Comparison of ENCODE assay signal across 24 cellular contexts in the genomic region with DNA sequence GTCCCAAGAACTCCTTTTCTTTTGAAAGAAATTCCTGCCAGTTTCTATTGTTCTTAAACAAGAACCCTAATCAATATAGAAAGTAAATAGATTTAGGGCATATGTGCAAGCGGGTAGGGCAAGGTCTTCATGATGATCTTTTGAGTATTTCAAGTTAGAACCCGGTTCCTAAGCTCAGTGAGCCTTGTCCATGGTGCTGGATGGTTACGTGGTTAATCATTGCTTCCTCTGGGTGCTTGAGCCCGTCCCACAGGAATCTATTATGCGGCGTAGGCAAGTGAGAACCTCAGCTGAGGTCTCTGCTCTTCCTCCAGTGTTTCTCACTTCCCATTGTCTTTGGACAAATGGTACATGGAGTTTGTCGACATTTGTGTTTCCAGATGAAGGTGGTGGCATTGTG.
A peak's percentile ranks its signal among the peaks of the same experiment; 100 is the strongest.
DNase-seq lines count a peak whose midpoint lies in the region; ATAC-seq and TF ChIP-seq lines count a peak whose summit lies in the region.
"Had no signal": no experiment of that assay in that cellular context is flagged by ENCODE, and none has a peak within 500 bp of the region (broad histone marks: within the 10 kb centered on the region; RNA-seq: fewer than 3 reads in every experiment).

No MANE protein-coding gene starts in this region.

- TF ChIP-seq POLR2A in HCT116 (IDR thresholded peaks at IDR 0.05; ENCODE audit: borderline replicate concordance, extremely low read depth, insufficient read depth, insufficient read length), result no peak

- no peak overlapping the region for H2BK5ac ChIP-seq in neuronal stem cell (ENCODE audit: low read length)

- H3K23ac ChIP-seq in neuronal stem cell (ENCODE audit: low read depth, low read length, poor library complexity), result no peak overlapping the region

- no peaks in the 10 kb centered on the region for H3K27me3 Mint-ChIP-seq in endothelial cell (ENCODE audit: unreplicated experiment)
- H3K27me3 Mint-ChIP-seq: activated CD4-positive, alpha-beta memory T cell treated with anti-CD3 and anti-CD28 coated beads for 36 hours; CD8-positive, alpha-beta memory T cell; stimulated activated naive B cell treated with anti-CD40 and anti-IgM and Interleukin-4, amounts not matched to agents 10 μg/mL and 1 μg/mL and 100 μg/mL, for 72 hours; T-helper 17 cell had no signal

- H4K91ac ChIP-seq in neuronal stem cell (ENCODE audit: low read depth, low read length, poor library complexity), result no peak overlapping the region

- ATAC-seq in HCT116 (no peak), HG02763 (IDR thresholded peaks at IDR 0.05; ENCODE audit: unreplicated experiment) (no peak)
- ATAC-seq: lower lobe of right lung; pancreas; stimulated activated naive B cell treated with anti-CD40 and anti-IgM and Interleukin-4, amounts not matched to agents 10 μg/mL and 1 μg/mL and 100 μg/mL, for 72 hours; T-helper 17 cell; WTC11 had no signal

- no peak overlapping the region for H3K14ac ChIP-seq in neuronal stem cell (ENCODE audit: low read length)

- no peak overlapping the region for H3K27ac Mint-ChIP-seq in endothelial cell (ENCODE audit: unreplicated experiment)
- H3K27ac Mint-ChIP-seq: activated CD4-positive, alpha-beta memory T cell treated with anti-CD3 and anti-CD28 coated beads for 36 hours; activated naive CD4-positive, alpha-beta T cell treated with anti-CD3 and anti-CD28 coated beads for 36 hours; CD8-positive, alpha-beta memory T cell; immature natural killer cell; stimulated activated naive B cell treated with anti-CD40 and anti-IgM and Interleukin-4, amounts not matched to agents 10 μg/mL and 1 μg/mL and 100 μg/mL, for 72 hours; T-helper 17 cell; WTC11 had no signal

- no peaks in the 10 kb centered on the region for H3K9me3 ChIP-seq in HCT116 (ENCODE audit: control insufficient read depth in 1 of 2, insufficient read depth in 1 of 2, low read depth in 1 of 2, low read length in 2 of 2)
- no peaks in the 10 kb centered on the region for H3K9me3 ChIP-seq in neuronal stem cell (replicated peaks in 1 of 2; ENCODE audit: control insufficient read depth in 2 of 2, insufficient read depth in 1 of 2, low read depth in 1 of 2, low read length in 2 of 2)
- H3K9me3 ChIP-seq: esophagus squamous epithelium, lower lobe of right lung, pancreas, sigmoid colon, thyroid gland had no signal

- DNase-seq in HCT116 (ENCODE audit: low read depth, low spot score), result no peak
- peak; percentile 9 for DNase-seq in NCI-H226
- peak; percentile 47 for DNase-seq in endothelial cell (ENCODE audit: low spot score)
- DNase-seq in neuronal stem cell (ENCODE audit: low spot score), result peak; percentile 58
- DNase-seq in activated naive CD4-positive, alpha-beta T cell (lab: John Stamatoyannopoulos, UW), result no peak
- DNase-seq in NCI-H2196 (lab: John Stamatoyannopoulos, UW; ENCODE audit: unreplicated experiment), result no peak
- DNase-seq: activated CD4-positive, alpha-beta memory T cell treated with anti-CD3 and anti-CD28 coated beads for 36 hours; activated naive CD4-positive, alpha-beta T cell treated with anti-CD3 and anti-CD28 coated beads for 36 hours; anterior cingulate cortex; CD8-positive, alpha-beta memory T cell; effector CD8-positive, alpha-beta T cell; esophagus squamous epithelium; immature natural killer cell; KG1; lower lobe of right lung; NCI-H2107; NCI-H69; pancreas; sigmoid colon; stimulated activated naive B cell treated with anti-CD40 and anti-IgM and Interleukin-4, amounts not matched to agents 10 μg/mL and 1 μg/mL and 100 μg/mL, for 72 hours; T-helper 17 cell; thyroid gland had no signal

- H3K4me3 ChIP-seq in HCT116 (replicated peaks in 1 of 2; ENCODE audit: low read depth in 1 of 2, low read length in 2 of 2), result no peak overlapping the region
- H3K4me3 ChIP-seq in neuronal stem cell (ENCODE audit: low read length in 2 of 2), result no peak overlapping the region
- H3K4me3 ChIP-seq: esophagus squamous epithelium, lower lobe of right lung, pancreas, sigmoid colon, thyroid gland had no signal

- H3K9me3 Mint-ChIP-seq in endothelial cell (ENCODE audit: unreplicated experiment), result no peaks in the 10 kb centered on the region

- no CpG with 5 or more reads among the region's 7 CpGs for WGBS in neuronal stem cell (ENCODE audit: extremely low coverage in 2 of 2, insufficient read length in 2 of 2, insufficient replicate concordance in 1 of 2), 2 donors

- intact Hi-C loops in HCT116 (cut with micrococcal nuclease), result no loop called here

- H2BK12ac ChIP-seq in neuronal stem cell (ENCODE audit: low read length), result no peak overlapping the region

- no peaks in the 10 kb centered on the region for H3K27me3 ChIP-seq in HCT116 (ENCODE audit: insufficient read depth, low read length)
- H3K27me3 ChIP-seq in neuronal stem cell (ENCODE audit: control insufficient read depth in 3 of 3, insufficient read depth in 3 of 3, low read depth in 1 of 3, low read length in 3 of 3), result no peaks in the 10 kb centered on the region
- H3K27me3 ChIP-seq: esophagus squamous epithelium, pancreas, thyroid gland had no signal

- POLR2A ChIA-PET in HCT116 (lab: Charles Lee), result no interaction called here

- H4K20me1 ChIP-seq in HCT116 (ENCODE audit: insufficient read depth), result no peaks in the 10 kb centered on the region

- H3K4me1 Mint-ChIP-seq in endothelial cell (ENCODE audit: unreplicated experiment), result no peaks in the 10 kb centered on the region
- H3K4me1 Mint-ChIP-seq: CD8-positive, alpha-beta memory T cell; immature natural killer cell; stimulated activated naive B cell treated with anti-CD40 and anti-IgM and Interleukin-4, amounts not matched to agents 10 μg/mL and 1 μg/mL and 100 μg/mL, for 72 hours; T-helper 17 cell; WTC11 had no signal

- H3K18ac ChIP-seq in neuronal stem cell (ENCODE audit: low read length), result no peak overlapping the region

- no peak overlapping the region for H3K4me2 ChIP-seq in HCT116 (ENCODE audit: low read length)
- no peak overlapping the region for H3K4me2 ChIP-seq in neuronal stem cell (ENCODE audit: insufficient read depth, low read length, poor library complexity, severe bottlenecking)

- no TSS peak for BruUV-seq in HCT116 (replicated peaks; lab: Mats Ljungman, UMichigan)

- no peak overlapping the region for H3K4ac ChIP-seq in neuronal stem cell (ENCODE audit: low read length)

- H2BK15ac ChIP-seq in neuronal stem cell (ENCODE audit: low read length), result no peak overlapping the region

- no peaks in the 10 kb centered on the region for H3K36me3 ChIP-seq in HCT116 (ENCODE audit: control insufficient read depth in 1 of 2, insufficient read depth in 2 of 2, low read length in 2 of 2)
- H3K36me3 ChIP-seq in neuronal stem cell (replicated peaks in 1 of 2; ENCODE audit: control insufficient read depth in 2 of 2, insufficient read depth in 2 of 2, low read length in 2 of 2), result no peaks in the 10 kb centered on the region
- H3K36me3 ChIP-seq: esophagus squamous epithelium, lower lobe of right lung, pancreas, sigmoid colon, thyroid gland had no signal

- no peak overlapping the region for H3K4me3 Mint-ChIP-seq in endothelial cell (ENCODE audit: unreplicated experiment)
- H3K4me3 Mint-ChIP-seq: activated CD4-positive, alpha-beta memory T cell treated with anti-CD3 and anti-CD28 coated beads for 36 hours; activated naive CD4-positive, alpha-beta T cell treated with anti-CD3 and anti-CD28 coated beads for 36 hours; CD8-positive, alpha-beta memory T cell; immature natural killer cell; stimulated activated naive B cell treated with anti-CD40 and anti-IgM and Interleukin-4, amounts not matched to agents 10 μg/mL and 1 μg/mL and 100 μg/mL, for 72 hours; T-helper 17 cell; WTC11 had no signal

- CTCF ChIA-PET in HCT116 (lab: Charles Lee), result no interaction called here

- RAD21 ChIA-PET in HCT116 (lab: Charles Lee; ENCODE audit: low non-redundant PET in 1 of 2, low total read pairs in 2 of 2, uncharacterized antibody in 2 of 2, unreplicated experiment in 2 of 2), result no interaction called here

- no peak overlapping the region for H2BK120ac ChIP-seq in neuronal stem cell (ENCODE audit: low read depth, low read length)

- no peaks in the 10 kb centered on the region for H3K36me3 Mint-ChIP-seq in endothelial cell (ENCODE audit: low read depth, unreplicated experiment)
- H3K36me3 Mint-ChIP-seq: activated CD4-positive, alpha-beta memory T cell treated with anti-CD3 and anti-CD28 coated beads for 36 hours; CD8-positive, alpha-beta memory T cell; immature natural killer cell; stimulated activated naive B cell treated with anti-CD40 and anti-IgM and Interleukin-4, amounts not matched to agents 10 μg/mL and 1 μg/mL and 100 μg/mL, for 72 hours had no signal

- H3K4me1 ChIP-seq in HCT116 (ENCODE audit: control insufficient read depth in 1 of 2, insufficient read depth in 2 of 2, low read length in 2 of 2) (no peaks in the 10 kb centered on the region), neuronal stem cell (ENCODE audit: control insufficient read depth in 2 of 2, insufficient read depth in 1 of 2, low read depth in 1 of 2, low read length in 2 of 2) (peaks cover 0 to 2% of the 10 kb centered on the region in 2 donors)
- H3K4me1 ChIP-seq: esophagus squamous epithelium, lower lobe of right lung, pancreas, sigmoid colon, thyroid gland had no signal

- H3K9ac ChIP-seq in HCT116 (ENCODE audit: low read length) (no peak overlapping the region), neuronal stem cell (ENCODE audit: low read depth, low read length, poor library complexity) (no peak overlapping the region)

- H2AK5ac ChIP-seq in neuronal stem cell (ENCODE audit: low read depth, low read length), result no peak overlapping the region

- H3K27ac ChIP-seq in HCT116 (ENCODE audit: low read depth, low read length) (no peak overlapping the region), neuronal stem cell (replicated peaks; ENCODE audit: low read length) (no peak overlapping the region)
- H3K27ac ChIP-seq: esophagus squamous epithelium, lower lobe of right lung, pancreas, sigmoid colon, thyroid gland had no signal

- TF ChIP-seq CTCF in HCT116 (IDR thresholded peaks at IDR 0.05 in 2 of 3, conservative IDR thresholded peaks at IDR 0.05 in 1 of 3; ENCODE audit: borderline replicate concordance in 1 of 3, insufficient read depth in 1 of 3, low read depth in 2 of 3, low read length in 2 of 3), result no peak
- no peak for TF ChIP-seq CTCF in endothelial cell (IDR thresholded peaks at IDR 0.05; ENCODE audit: unreplicated experiment)

- H3K9me2 ChIP-seq in HCT116 (ENCODE audit: insufficient read depth), result no peaks in the 10 kb centered on the region

- no peak overlapping the region for H4K8ac ChIP-seq in neuronal stem cell (ENCODE audit: low read depth, low read length)

- H3K79me2 ChIP-seq in HCT116 (ENCODE audit: insufficient read depth, low read length), result no peaks in the 10 kb centered on the region

- no peak for TF ChIP-seq RAD21 in HCT116 (IDR thresholded peaks at IDR 0.05; ENCODE audit: low read depth)

- H2AFZ ChIP-seq in HCT116 (ENCODE audit: low read depth, low read length, poor library complexity, severe bottlenecking) (no peak overlapping the region), neuronal stem cell (ENCODE audit: low read length) (no peak overlapping the region)

- H3K79me1 ChIP-seq in neuronal stem cell (ENCODE audit: low read depth, low read length), result no peaks in the 10 kb centered on the region

TF ChIP-seq in HCT116, 20 proteins besides CTCF, POLR2A, EP300 and RAD21 (continues in another document):
- no peak for TF ChIP-seq CBX3 (IDR thresholded peaks at IDR 0.05; ENCODE audit: low read depth)

Comparison
In these comparisons a context has a peak if more than half of its experiments do, and no peak if none do; other contexts are left out.
1. DNase-seq: peak in NCI-H226 (single experiment), endothelial cell (single experiment) and neuronal stem cell (single experiment); none in HCT116 (single experiment), activated naive CD4-positive, alpha-beta T cell (0 of 4) and NCI-H2196 (single experiment).